Comparison of ENCODE assay signal across 9 cellular contexts in genomic region chr19:48878219-48879024, GRCh38. TPM values are rescaled to one million over a fixed set of nuclear protein-coding genes. Genes with fewer than 3 reads are reported as not detected.
DNase-seq lines count a peak whose midpoint lies in the region; ATAC-seq and TF ChIP-seq lines count a peak whose summit lies in the region.
"Had no signal": no experiment of that assay in that cellular context is flagged by ENCODE, and none has a peak within 500 bp of the region (broad histone marks: within the 10 kb centered on the region; RNA-seq: fewer than 3 reads in every experiment).

No MANE protein-coding gene starts in this region.

- peaks cover 13% of the 10 kb centered on the region for H3K79me2 ChIP-seq in SU-DHL-6 (ENCODE audit: insufficient read depth, low read length)

- H3K27ac Mint-ChIP-seq in Calu3 (ENCODE audit: unreplicated experiment), result peak overlapping the region; percentile 82

- H3K27me3 ChIP-seq in SU-DHL-6 (ENCODE audit: low read length), result no peaks in the 10 kb centered on the region

- CTCF ChIA-PET in Calu3 (lab: Charles Lee), result interaction anchor here (0.6 to 1.0 kb wide), 2 partner anchors 78 to 92 kb away, joined by 3 to 7 read pairs; no protein-coding TSS in a partner anchor

- peaks cover 34% of the 10 kb centered on the region for H3K4me1 Mint-ChIP-seq in Calu3 (ENCODE audit: low read depth, unreplicated experiment)

- DNase-seq in Calu3, result no peak
- DNase-seq in erythroblast (lab: John Stamatoyannopoulos, UW), result peak; percentile 99 to 100
- DNase-seq in posterior vena cava (ENCODE audit: low spot score), result peak; percentile 90
- no peak for DNase-seq in D341Med (ENCODE audit: low spot score)
- no peak for DNase-seq in NCI-H748 treated with DMSO at 0.1 percent for 48 hours (lab: John Stamatoyannopoulos, UW)
- DNase-seq: NCI-H526 had no signal

- H3K4me3 ChIP-seq in SU-DHL-6 (ENCODE audit: insufficient read depth, low read length, poor library complexity, severe bottlenecking), result no peak overlapping the region

- H2AFZ ChIP-seq in SU-DHL-6 (ENCODE audit: low read depth, low read length, severe bottlenecking), result no peak overlapping the region

- peak overlapping the region; percentile 20 for H3K4me3 Mint-ChIP-seq in Calu3 (ENCODE audit: low read depth, unreplicated experiment)

- H3K4me2 ChIP-seq in SU-DHL-6 (ENCODE audit: low read depth, low read length, poor library complexity, severe bottlenecking), result no peak overlapping the region

- H3K27me3 Mint-ChIP-seq in Calu3 (ENCODE audit: unreplicated experiment), result no peaks in the 10 kb centered on the region

- peak overlapping the region; percentile 97 for H3K27ac ChIP-seq in SU-DHL-6 (ENCODE audit: low read depth, low read length)

- H3K9me3 ChIP-seq in SU-DHL-6 (ENCODE audit: insufficient read depth, low read length), result peaks cover 10% of the 10 kb centered on the region; the same call in 1 of the 2 replicates

- peaks cover 4% of the 10 kb centered on the region; the same call in 1 of the 2 replicates for H3K36me3 ChIP-seq in SU-DHL-6 (ENCODE audit: low read length)

- H4K20me1 ChIP-seq in SU-DHL-6 (ENCODE audit: low read depth, low read length), result no peaks in the 10 kb centered on the region

- H3K36me3 Mint-ChIP-seq in Calu3 (ENCODE audit: insufficient read depth, unreplicated experiment), result peaks cover 91% of the 10 kb centered on the region

- H3K9me3 Mint-ChIP-seq in Calu3 (ENCODE audit: low read depth, unreplicated experiment), result peaks cover 5% of the 10 kb centered on the region

- intact Hi-C loops in Calu3 (cut with micrococcal nuclease; ENCODE audit: unreplicated experiment) (no loop called here), posterior vena cava (cut with DNase I) (no loop called here)

- TF ChIP-seq CTCF in Calu3 (IDR thresholded peaks at IDR 0.05; ENCODE audit: unreplicated experiment), result no peak
- no peak for TF ChIP-seq CTCF in SU-DHL-6 (IDR thresholded peaks at IDR 0.05; ENCODE audit: insufficient read depth, low read length, poor library complexity, severe bottlenecking)

- peak; percentile 87 for TF ChIP-seq POLR2A in erythroblast (IDR thresholded peaks at IDR 0.05; ENCODE audit: low read length)

- H3K9ac ChIP-seq in SU-DHL-6 (ENCODE audit: low read length), result no peak overlapping the region

- H3K9me2 ChIP-seq in SU-DHL-6 (replicated peaks; ENCODE audit: insufficient read depth, low read length), result no peaks in the 10 kb centered on the region

- BruUV-seq in Calu3 (replicated peaks; lab: Mats Ljungman, UMichigan), result no TSS peak

- H3F3A ChIP-seq in SU-DHL-6 (ENCODE audit: insufficient read depth), result peaks cover 77% of the 10 kb centered on the region

- ATAC-seq in GM21737 (IDR thresholded peaks at IDR 0.05; ENCODE audit: unreplicated experiment) (no peak), HG02759 (IDR thresholded peaks at IDR 0.05; ENCODE audit: unreplicated experiment) (no peak)

RNA-seq across cellular contexts. Expression of gene PPP1R15A, which starts 6.2 kb away (rescaled TPM):
- total RNA-seq in Calu3 (2022) (118 TPM in 2 replicates), posterior vena cava (100 to 1,000 TPM in 1 of 2 donors, 10 to 100 TPM in 1; 72.8 to 172 TPM)

RNA-seq across cellular contexts. Expression of gene PLEKHA4, which starts 10.0 kb away (rescaled TPM):
- total RNA-seq in Calu3 (2022), result 57.6 and 72.2 TPM in 2 replicates
- 10 to 100 TPM; 91.0 to 91.2 TPM for total RNA-seq in posterior vena cava

RNA-seq across cellular contexts. Expression of gene TULP2, which starts 20.1 kb away (rescaled TPM):
- total RNA-seq in Calu3 (2022) (not detected in 2 replicates), posterior vena cava (1 to 10 TPM in 1 of 2 donors, under 1 TPM in 1; 0.86 to 1.9 TPM)

RNA-seq across cellular contexts. Expression of gene NUCB1, which starts 21.7 kb away (rescaled TPM):
- total RNA-seq in Calu3 (2022), result 162 and 173 TPM in 2 replicates
- 100 to 1,000 TPM; 219 to 282 TPM for total RNA-seq in posterior vena cava

RNA-seq across cellular contexts. Expression of gene HSD17B14, which starts 42.1 kb away (rescaled TPM):
- 2.6 and 5.7 TPM in 2 replicates for total RNA-seq in Calu3 (2022)
- 1 to 10 TPM; 5.6 to 6.6 TPM for total RNA-seq in posterior vena cava

Comparison
In these comparisons a context has a peak if more than half of its experiments do, and no peak if none do; other contexts are left out.
1. DNase-seq: peak in erythroblast (2 of 2) and posterior vena cava (single experiment); none in Calu3 (single experiment), D341Med (single experiment) and NCI-H748 treated with DMSO at 0.1 percent for 48 hours (single experiment).